ENCODE assay signal across 1 cellular context in genomic region chr11:68659158-68659921, GRCh38.
TF ChIP-seq lines count a peak whose summit lies in the region.

No MANE protein-coding gene starts in this region.

TF ChIP-seq in HEK293, 187 proteins besides CTCF, POLR2A, EP300 and RAD21 (continued from another document and continues in another):
- TF ChIP-seq PRDM10 (tag by site-specific recombination; IDR thresholded peaks at IDR 0.05) = peak; percentile 47; the same call in 1 of the 2 replicates
- no peak for TF ChIP-seq KLF1 (tag by site-specific recombination; IDR thresholded peaks at IDR 0.05)
- TF ChIP-seq ZSCAN4 (tag by site-specific recombination; IDR thresholded peaks at IDR 0.05) = peak; percentile 88
- 0 out of 2 replicates have a peak, but pooled peaks have one; percentile 36 for TF ChIP-seq KLF8 (tag by site-specific recombination; IDR thresholded peaks at IDR 0.05)
- TF ChIP-seq, protein P1, sequence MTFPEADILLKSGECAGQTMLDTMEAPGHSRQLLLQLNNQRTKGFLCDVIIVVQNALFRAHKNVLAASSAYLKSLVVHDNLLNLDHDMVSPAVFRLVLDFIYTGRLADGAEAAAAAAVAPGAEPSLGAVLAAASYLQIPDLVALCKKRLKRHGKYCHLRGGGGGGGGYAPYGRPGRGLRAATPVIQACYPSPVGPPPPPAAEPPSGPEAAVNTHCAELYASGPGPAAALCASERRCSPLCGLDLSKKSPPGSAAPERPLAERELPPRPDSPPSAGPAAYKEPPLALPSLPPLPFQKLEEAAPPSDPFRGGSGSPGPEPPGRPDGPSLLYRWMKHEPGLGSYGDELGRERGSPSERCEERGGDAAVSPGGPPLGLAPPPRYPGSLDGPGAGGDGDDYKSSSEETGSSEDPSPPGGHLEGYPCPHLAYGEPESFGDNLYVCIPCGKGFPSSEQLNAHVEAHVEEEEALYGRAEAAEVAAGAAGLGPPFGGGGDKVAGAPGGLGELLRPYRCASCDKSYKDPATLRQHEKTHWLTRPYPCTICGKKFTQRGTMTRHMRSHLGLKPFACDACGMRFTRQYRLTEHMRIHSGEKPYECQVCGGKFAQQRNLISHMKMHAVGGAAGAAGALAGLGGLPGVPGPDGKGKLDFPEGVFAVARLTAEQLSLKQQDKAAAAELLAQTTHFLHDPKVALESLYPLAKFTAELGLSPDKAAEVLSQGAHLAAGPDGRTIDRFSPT (tag by site-specific recombination; IDR thresholded peaks at IDR 0.05) = 0 out of 2 replicates have a peak, but pooled peaks have one; percentile 18
- TF ChIP-seq ZNF366 (tag by site-specific recombination; conservative IDR thresholded peaks at IDR 0.05) = peak; percentile 66
- TF ChIP-seq ZBTB17 (tag by site-specific recombination; IDR thresholded peaks at IDR 0.05) = peak; percentile 77
- TF ChIP-seq ZNF626 (tag by site-specific recombination; IDR thresholded peaks at IDR 0.05) = no peak
- peak; percentile 93 for TF ChIP-seq ZEB2 (tag by site-specific recombination; IDR thresholded peaks at IDR 0.05)
- 0 out of 2 replicates have a peak, but pooled peaks have one; percentile 39 for TF ChIP-seq ZNF561 (tag by site-specific recombination; IDR thresholded peaks at IDR 0.05; ENCODE audit: borderline replicate concordance)
- peak; percentile 53; the same call in 1 of the 2 replicates for TF ChIP-seq ZBTB11 (tag by site-specific recombination; conservative IDR thresholded peaks at IDR 0.05; ENCODE audit: low read depth)
- peak; percentile 79 for TF ChIP-seq ZIC2 (tag by site-specific recombination; IDR thresholded peaks at IDR 0.05)
- peak; percentile 97 for TF ChIP-seq ZBTB48 (tag by site-specific recombination; IDR thresholded peaks at IDR 0.05)
- TF ChIP-seq ZNF701 (tag by site-specific recombination; IDR thresholded peaks at IDR 0.05) = no peak
- peak; percentile 37; the same call in 1 of the 2 replicates for TF ChIP-seq ZBTB21 (tag by site-specific recombination; IDR thresholded peaks at IDR 0.05)
- TF ChIP-seq ZFP3 (tag by site-specific recombination; IDR thresholded peaks at IDR 0.05; ENCODE audit: low read depth) = no peak
- peak; percentile 35; the same call in 1 of the 2 replicates for TF ChIP-seq GLI2 (tag by site-specific recombination; IDR thresholded peaks at IDR 0.05; ENCODE audit: borderline replicate concordance, low read depth)
- TF ChIP-seq ZNF341 (tag by site-specific recombination; IDR thresholded peaks at IDR 0.05; ENCODE audit: low read depth) = peak; percentile 53; the same call in 1 of the 2 replicates
- TF ChIP-seq ZBTB20 (tag by site-specific recombination; IDR thresholded peaks at IDR 0.05) = peak; percentile 62; the same call in 1 of the 2 replicates
- TF ChIP-seq ZNF843 (tag by site-specific recombination; IDR thresholded peaks at IDR 0.05) = peak; percentile 87
- TF ChIP-seq KLF17 (tag by site-specific recombination; IDR thresholded peaks at IDR 0.05) = peak; percentile 39; the same call in 1 of the 2 replicates
- TF ChIP-seq, protein P2, sequence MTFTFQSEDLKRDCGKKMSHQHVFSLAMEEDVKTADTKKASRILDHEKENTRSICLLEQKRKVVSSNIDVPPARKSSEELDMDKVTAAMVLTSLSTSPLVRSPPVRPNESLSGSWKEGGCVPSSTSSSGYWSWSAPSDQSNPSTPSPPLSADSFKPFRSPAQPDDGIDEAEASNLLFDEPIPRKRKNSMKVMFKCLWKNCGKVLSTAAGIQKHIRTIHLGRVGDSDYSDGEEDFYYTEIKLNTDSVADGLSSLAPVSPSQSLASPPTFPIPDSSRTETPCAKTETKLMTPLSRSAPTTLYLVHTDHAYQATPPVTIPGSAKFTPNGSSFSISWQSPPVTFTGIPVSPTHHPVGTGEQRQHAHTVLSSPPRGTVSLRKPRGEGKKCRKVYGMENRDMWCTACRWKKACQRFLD (tag by site-specific recombination; IDR thresholded peaks at IDR 0.05) = no peak
- TF ChIP-seq, protein P3, sequence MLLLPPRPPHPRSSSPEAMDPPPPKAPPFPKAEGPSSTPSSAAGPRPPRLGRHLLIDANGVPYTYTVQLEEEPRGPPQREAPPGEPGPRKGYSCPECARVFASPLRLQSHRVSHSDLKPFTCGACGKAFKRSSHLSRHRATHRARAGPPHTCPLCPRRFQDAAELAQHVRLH (tag by site-specific recombination; IDR thresholded peaks at IDR 0.05) = peak; percentile 83
- TF ChIP-seq FEZF1 (tag by site-specific recombination; IDR thresholded peaks at IDR 0.05) = peak; percentile 87
- TF ChIP-seq, protein P4, sequence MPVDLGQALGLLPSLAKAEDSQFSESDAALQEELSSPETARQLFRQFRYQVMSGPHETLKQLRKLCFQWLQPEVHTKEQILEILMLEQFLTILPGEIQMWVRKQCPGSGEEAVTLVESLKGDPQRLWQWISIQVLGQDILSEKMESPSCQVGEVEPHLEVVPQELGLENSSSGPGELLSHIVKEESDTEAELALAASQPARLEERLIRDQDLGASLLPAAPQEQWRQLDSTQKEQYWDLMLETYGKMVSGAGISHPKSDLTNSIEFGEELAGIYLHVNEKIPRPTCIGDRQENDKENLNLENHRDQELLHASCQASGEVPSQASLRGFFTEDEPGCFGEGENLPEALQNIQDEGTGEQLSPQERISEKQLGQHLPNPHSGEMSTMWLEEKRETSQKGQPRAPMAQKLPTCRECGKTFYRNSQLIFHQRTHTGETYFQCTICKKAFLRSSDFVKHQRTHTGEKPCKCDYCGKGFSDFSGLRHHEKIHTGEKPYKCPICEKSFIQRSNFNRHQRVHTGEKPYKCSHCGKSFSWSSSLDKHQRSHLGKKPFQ (tag by site-specific recombination; IDR thresholded peaks at IDR 0.05) = peak; percentile 49; the same call in 1 of the 2 replicates
- TF ChIP-seq GLIS1 (tag by site-specific recombination; IDR thresholded peaks at IDR 0.05) = peak; percentile 93
- no peak for TF ChIP-seq ZNF624 (tag by site-specific recombination; IDR thresholded peaks at IDR 0.05)
- peak; percentile 98 for TF ChIP-seq ZBTB8A (tag by site-specific recombination; IDR thresholded peaks at IDR 0.05)
- peak; percentile 51; the same call in 1 of the 2 replicates for TF ChIP-seq GLIS2 (tag by site-specific recombination; IDR thresholded peaks at IDR 0.05)
- TF ChIP-seq, protein P5, sequence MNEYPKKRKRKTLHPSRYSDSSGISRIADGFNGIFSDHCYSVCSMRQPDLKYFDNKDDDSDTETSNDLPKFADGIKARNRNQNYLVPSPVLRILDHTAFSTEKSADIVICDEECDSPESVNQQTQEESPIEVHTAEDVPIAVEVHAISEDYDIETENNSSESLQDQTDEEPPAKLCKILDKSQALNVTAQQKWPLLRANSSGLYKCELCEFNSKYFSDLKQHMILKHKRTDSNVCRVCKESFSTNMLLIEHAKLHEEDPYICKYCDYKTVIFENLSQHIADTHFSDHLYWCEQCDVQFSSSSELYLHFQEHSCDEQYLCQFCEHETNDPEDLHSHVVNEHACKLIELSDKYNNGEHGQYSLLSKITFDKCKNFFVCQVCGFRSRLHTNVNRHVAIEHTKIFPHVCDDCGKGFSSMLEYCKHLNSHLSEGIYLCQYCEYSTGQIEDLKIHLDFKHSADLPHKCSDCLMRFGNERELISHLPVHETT (tag by site-specific recombination; IDR thresholded peaks at IDR 0.05) = no peak
- TF ChIP-seq ZXDB (tag by site-specific recombination; IDR thresholded peaks at IDR 0.05) = peak; percentile 95
- TF ChIP-seq, protein P6, sequence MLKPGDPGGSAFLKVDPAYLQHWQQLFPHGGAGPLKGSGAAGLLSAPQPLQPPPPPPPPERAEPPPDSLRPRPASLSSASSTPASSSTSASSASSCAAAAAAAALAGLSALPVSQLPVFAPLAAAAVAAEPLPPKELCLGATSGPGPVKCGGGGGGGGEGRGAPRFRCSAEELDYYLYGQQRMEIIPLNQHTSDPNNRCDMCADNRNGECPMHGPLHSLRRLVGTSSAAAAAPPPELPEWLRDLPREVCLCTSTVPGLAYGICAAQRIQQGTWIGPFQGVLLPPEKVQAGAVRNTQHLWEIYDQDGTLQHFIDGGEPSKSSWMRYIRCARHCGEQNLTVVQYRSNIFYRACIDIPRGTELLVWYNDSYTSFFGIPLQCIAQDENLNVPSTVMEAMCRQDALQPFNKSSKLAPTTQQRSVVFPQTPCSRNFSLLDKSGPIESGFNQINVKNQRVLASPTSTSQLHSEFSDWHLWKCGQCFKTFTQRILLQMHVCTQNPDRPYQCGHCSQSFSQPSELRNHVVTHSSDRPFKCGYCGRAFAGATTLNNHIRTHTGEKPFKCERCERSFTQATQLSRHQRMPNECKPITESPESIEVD (tag by site-specific recombination; IDR thresholded peaks at IDR 0.05) = peak; percentile 66
- TF ChIP-seq ZFHX2 (tag by site-specific recombination; conservative IDR thresholded peaks at IDR 0.05) = peak; percentile 57
- TF ChIP-seq PRDM4 (tag by site-specific recombination; IDR thresholded peaks at IDR 0.05) = peak; percentile 95
- TF ChIP-seq ZNF660 (tag by site-specific recombination; IDR thresholded peaks at IDR 0.05) = peak; percentile 46; the same call in 1 of the 2 replicates
